ENCODE assay signal across 18 cellular contexts in genomic region chr19:19109601-19110000, GRCh38. TPM values are rescaled to one million over a fixed set of nuclear protein-coding genes. Genes with fewer than 3 reads are reported as not detected.
DNase-seq lines count a peak whose midpoint lies in the region; ATAC-seq and TF ChIP-seq lines count a peak whose summit lies in the region.
"Had no signal": no experiment of that assay in that cellular context is flagged by ENCODE, and none has a peak within 500 bp of the region (broad histone marks: within the 10 kb centered on the region; RNA-seq: fewer than 3 reads in every experiment).

No MANE protein-coding gene starts in this region.

- H3K4me2 ChIP-seq in HCT116 (ENCODE audit: low read length) (peak overlapping the region; percentile 41; the same call in 1 of the 2 replicates), H9 (ENCODE audit: insufficient read depth, insufficient read length, low read length) (no peak overlapping the region)
- H3K4me2 ChIP-seq: KMS-11 had no signal

- no peak overlapping the region for H3K14ac ChIP-seq in H9 (ENCODE audit: insufficient read depth, low read length)

- no peaks in the 10 kb centered on the region for H3K9me2 ChIP-seq in HCT116 (ENCODE audit: insufficient read depth)

- H3K9me3 ChIP-seq in HCT116 (ENCODE audit: control insufficient read depth in 1 of 2, insufficient read depth in 1 of 2, low read depth in 1 of 2, low read length in 2 of 2) (no peaks in the 10 kb centered on the region), H9 (ENCODE audit: control insufficient read depth, low read depth, low read length) (no peaks in the 10 kb centered on the region)
- H3K9me3 ChIP-seq: SJCRH30 had no signal

- H3K23me2 ChIP-seq in H9 (ENCODE audit: insufficient read length, low read depth, low read length, poor library complexity, severe bottlenecking): peaks cover 12% of the 10 kb centered on the region

- TF ChIP-seq CTCF in HCT116 (IDR thresholded peaks at IDR 0.05 in 2 of 3, conservative IDR thresholded peaks at IDR 0.05 in 1 of 3; ENCODE audit: borderline replicate concordance in 1 of 3, insufficient read depth in 1 of 3, low read depth in 2 of 3, low read length in 2 of 3) (no peak), nephron (IDR thresholded peaks at IDR 0.05; ENCODE audit: unreplicated experiment in 3 of 3) (no peak), H9 (conservative IDR thresholded peaks at IDR 0.05) (no peak)

- H2BK15ac ChIP-seq in H9 (ENCODE audit: low read depth, low read length): no peak overlapping the region

- no peak overlapping the region for H2AK5ac ChIP-seq in H9 (ENCODE audit: insufficient read length, low read length)

- no peak overlapping the region for H2BK20ac ChIP-seq in H9 (ENCODE audit: low read depth, low read length, poor library complexity, severe bottlenecking)

- H3K27ac ChIP-seq in HCT116 (ENCODE audit: low read depth, low read length) (no peak overlapping the region), H9 (ENCODE audit: insufficient read length, low read depth, low read length) (no peak overlapping the region)
- H3K27ac ChIP-seq: KMS-11, SJCRH30, VCaP had no signal

- DNase-seq in HCT116 (ENCODE audit: low read depth, low spot score) (no peak), T-helper 2 cell (no peak), activated gamma-delta T cell treated with Interleukin-2 at 50 U/mL for 16 hours (no peak), H9 (no peak)
- no peak for DNase-seq in central memory CD8-positive, alpha-beta T cell (ENCODE audit: low spot score in 2 of 2)
- DNase-seq in stimulated activated naive CD8-positive, alpha-beta T cell treated with anti-CD3 and anti-CD28 coated beads, Interleukin-15, Interleukin-2, amounts not matched to agents 100 U/mL and 50 U/mL, for 24 hours: no peak
- DNase-seq: activated CD8-positive, alpha-beta memory T cell treated with anti-CD3 and anti-CD28 coated beads, Interleukin-2, amount 50 U/mL, for 4 hours; AML-193; amniotic stem cell; natural killer cell; NCI-H187 treated with DMSO at 0.1 percent for 48 hours; NCI-H446; SJCRH30; stimulated activated naive B cell treated with anti-CD40 and anti-IgM and Interleukin-4, amounts not matched to agents 10 μg/mL and 1 μg/mL and 100 μg/mL, for 72 hours had no signal

- H2BK120ac ChIP-seq in H9 (ENCODE audit: low read depth, low read length, poor library complexity, severe bottlenecking): no peak overlapping the region

- no peak overlapping the region for H2BK5ac ChIP-seq in H9 (ENCODE audit: insufficient read length, low read length)

- no peak for TF ChIP-seq RAD21 in HCT116 (IDR thresholded peaks at IDR 0.05; ENCODE audit: low read depth)

- H3K79me2 ChIP-seq in HCT116 (ENCODE audit: insufficient read depth, low read length): no peaks in the 10 kb centered on the region
- no peaks in the 10 kb centered on the region for H3K79me2 ChIP-seq in H9 (ENCODE audit: insufficient read depth, low read length)

- CTCF ChIA-PET in HCT116 (lab: Charles Lee): no interaction called here

- H3K4me1 Mint-ChIP-seq in central memory CD8-positive, alpha-beta T cell: peaks cover 5% of the 10 kb centered on the region
- peaks cover 37% of the 10 kb centered on the region for H3K4me1 Mint-ChIP-seq in nephron
- H3K4me1 Mint-ChIP-seq in H9: peaks cover 30 to 42% of the 10 kb centered on the region in 2 experiments

- no peak overlapping the region for H3K56ac ChIP-seq in H9 (ENCODE audit: insufficient read length, low read depth, low read length)

- no peak overlapping the region for H4K91ac ChIP-seq in H9 (ENCODE audit: insufficient read length, low read depth, low read length)

- H3K23ac ChIP-seq in H9 (ENCODE audit: insufficient read length, low read depth, low read length): no peak overlapping the region

- no CpG with 5 or more reads among the region's 9 CpGs for WGBS in H9 (ENCODE audit: extremely low coverage, insufficient read length, low lambda C conversion rate)

- H3K27ac Mint-ChIP-seq in central memory CD8-positive, alpha-beta T cell (ENCODE audit: low read depth): peak overlapping the region; percentile 19
- H3K27ac Mint-ChIP-seq in nephron: no peak overlapping the region
- no peak overlapping the region for H3K27ac Mint-ChIP-seq in H9
- H3K27ac Mint-ChIP-seq: activated T-helper 2 cell treated with anti-CD3 and anti-CD28 coated beads, Interferon-gamma antibody, Interleukin-2, Interleukin-4, amounts not matched to agents 10 μg/mL and 5 μg/mL and 100 μg/mL, durations not matched to agents 14 hours and 24 hours and 36 hours; stimulated activated naive B cell treated with anti-CD40 and anti-IgM and Interleukin-4, amounts not matched to agents 10 μg/mL and 1 μg/mL and 100 μg/mL, for 72 hours had no signal

- no peaks in the 10 kb centered on the region for H3K36me3 ChIP-seq in HCT116 (ENCODE audit: control insufficient read depth in 1 of 2, insufficient read depth in 2 of 2, low read length in 2 of 2)
- H3K36me3 ChIP-seq: SJCRH30 had no signal

- POLR2A ChIA-PET in HCT116 (lab: Charles Lee): no interaction called here

- no peaks in the 10 kb centered on the region for H3K9me3 Mint-ChIP-seq in central memory CD8-positive, alpha-beta T cell
- H3K9me3 Mint-ChIP-seq in nephron (no peaks in the 10 kb centered on the region), H9 (no peaks in the 10 kb centered on the region)
- H3K9me3 Mint-ChIP-seq: activated T-helper 2 cell treated with anti-CD3 and anti-CD28 coated beads, Interferon-gamma antibody, Interleukin-2, Interleukin-4, amounts not matched to agents 10 μg/mL and 5 μg/mL and 100 μg/mL, durations not matched to agents 14 hours and 24 hours and 36 hours; natural killer cell; stimulated activated naive B cell treated with anti-CD40 and anti-IgM and Interleukin-4, amounts not matched to agents 10 μg/mL and 1 μg/mL and 100 μg/mL, for 72 hours had no signal

- no peaks in the 10 kb centered on the region for H3K27me3 Mint-ChIP-seq in central memory CD8-positive, alpha-beta T cell
- peaks cover 15% of the 10 kb centered on the region for H3K27me3 Mint-ChIP-seq in nephron (ENCODE audit: low read depth)
- H3K27me3 Mint-ChIP-seq in H9 (ENCODE audit: low read depth): peaks cover 46% of the 10 kb centered on the region
- H3K27me3 Mint-ChIP-seq: stimulated activated naive B cell treated with anti-CD40 and anti-IgM and Interleukin-4, amounts not matched to agents 10 μg/mL and 1 μg/mL and 100 μg/mL, for 72 hours had no signal

- H3K36me3 Mint-ChIP-seq in central memory CD8-positive, alpha-beta T cell (ENCODE audit: insufficient read depth): peaks cover 12% of the 10 kb centered on the region
- H3K36me3 Mint-ChIP-seq in nephron (ENCODE audit: low read depth) (peaks cover 5% of the 10 kb centered on the region), H9 (ENCODE audit: insufficient read depth in 1 of 3, low read depth in 3 of 3) (peaks cover 0 to 7% (median 5%) of the 10 kb centered on the region in 3 experiments; a peak in 4 of 7 replicates)
- H3K36me3 Mint-ChIP-seq: natural killer cell had no signal

- no peak overlapping the region for H3K4ac ChIP-seq in H9 (ENCODE audit: low read depth, low read length)

- H3K4me1 ChIP-seq in HCT116 (ENCODE audit: control insufficient read depth in 1 of 2, insufficient read depth in 2 of 2, low read length in 2 of 2): peaks cover 24 to 43% of the 10 kb centered on the region in 2 experiments
- H3K4me1 ChIP-seq in H9 (ENCODE audit: insufficient read depth, low read length): no peaks in the 10 kb centered on the region; the same call in 1 of the 2 replicates

- no peak overlapping the region for H2BK12ac ChIP-seq in H9 (ENCODE audit: insufficient read length, low read depth, low read length)

- no peak overlapping the region for H3K4me3 Mint-ChIP-seq in central memory CD8-positive, alpha-beta T cell
- peak overlapping the region; percentile 31 to 54 (median 51) for H3K4me3 Mint-ChIP-seq in nephron
- peak overlapping the region in 1 of 2 experiments; percentile 33; a peak in 1 of 5 replicates for H3K4me3 Mint-ChIP-seq in H9

- no peak overlapping the region for H4K5ac ChIP-seq in H9 (ENCODE audit: insufficient read length, low read depth, low read length)

- intact Hi-C loops in HCT116 (cut with micrococcal nuclease): no loop called here

- H2AFZ ChIP-seq in HCT116 (ENCODE audit: low read depth, low read length, poor library complexity, severe bottlenecking) (no peak overlapping the region), H9 (ENCODE audit: low read length) (no peak overlapping the region)

- H4K8ac ChIP-seq in H9 (replicated peaks; ENCODE audit: insufficient read length, low read depth, low read length): no peak overlapping the region

- H3K79me1 ChIP-seq in H9 (ENCODE audit: insufficient read depth, low read depth, low read length, poor library complexity, severe bottlenecking): no peaks in the 10 kb centered on the region

- H3K27me3 ChIP-seq in HCT116 (ENCODE audit: insufficient read depth, low read length): no peaks in the 10 kb centered on the region
- H3K27me3 ChIP-seq in H9 (ENCODE audit: insufficient read depth, low read length): no peaks in the 10 kb centered on the region
- H3K27me3 ChIP-seq: SJCRH30 had no signal

- no peak for ATAC-seq in HCT116
- no peak for ATAC-seq in central memory CD8-positive, alpha-beta T cell (replicated peaks; ENCODE audit: extremely low read depth, poor library complexity, severe bottlenecking)
- no peak for ATAC-seq in stimulated activated naive CD8-positive, alpha-beta T cell treated with anti-CD3 and anti-CD28 coated beads, Interleukin-15, Interleukin-2, amounts not matched to agents 100 U/mL and 50 U/mL, for 24 hours

- H3K9ac ChIP-seq in HCT116 (ENCODE audit: low read length) (no peak overlapping the region; the same call in 1 of the 2 replicates), H9 (ENCODE audit: extremely low read depth, insufficient read length, low read length) (no peak overlapping the region)
- H3K9ac ChIP-seq: KMS-11 had no signal

- H3K18ac ChIP-seq in H9 (ENCODE audit: insufficient read length, low read depth, low read length): no peak overlapping the region

- H4K20me1 ChIP-seq in HCT116 (ENCODE audit: insufficient read depth) (no peaks in the 10 kb centered on the region), H9 (ENCODE audit: control insufficient read depth, insufficient read depth, insufficient read length) (no peaks in the 10 kb centered on the region)

- RAD21 ChIA-PET in HCT116 (lab: Charles Lee; ENCODE audit: low non-redundant PET in 1 of 2, low total read pairs in 2 of 2, uncharacterized antibody in 2 of 2, unreplicated experiment in 2 of 2): no interaction called here

- no peak overlapping the region for H3K4me3 ChIP-seq in HCT116 (replicated peaks in 1 of 2; ENCODE audit: low read depth in 1 of 2, low read length in 2 of 2)
- H3K4me3 ChIP-seq: SJCRH30 had no signal

- BruUV-seq in HCT116 (replicated peaks; lab: Mats Ljungman, UMichigan): no TSS peak

- TF ChIP-seq POLR2A in HCT116 (IDR thresholded peaks at IDR 0.05; ENCODE audit: borderline replicate concordance, extremely low read depth, insufficient read depth, insufficient read length): no peak

- H3T11ph ChIP-seq in H9 (ENCODE audit: low read length): no peak overlapping the region

TF ChIP-seq in HCT116, 20 proteins besides CTCF, POLR2A, EP300 and RAD21 (continues in another document):
- TF ChIP-seq POLR2AphosphoS5 (IDR thresholded peaks at IDR 0.05; ENCODE audit: low read depth, low read length): no peak
- TF ChIP-seq SP1 (IDR thresholded peaks at IDR 0.05; ENCODE audit: low read depth): no peak
- no peak for TF ChIP-seq ZFX (IDR thresholded peaks at IDR 0.05)

RNA-seq across cellular contexts. Expression of gene TMEM161A, which starts 28.7 kb away (rescaled TPM):
- total RNA-seq in HCT116 (2021; ENCODE audit: unreplicated experiment) (76.0 TPM), H9 (2021) (40.9 and 41.7 TPM in 2 replicates)
- polyA plus RNA-seq in HCT116 (2012): 78.5 and 87.5 TPM in 2 replicates

RNA-seq across cellular contexts. Expression of gene SLC25A42, which starts 45.8 kb away (rescaled TPM):
- total RNA-seq in HCT116 (2021; ENCODE audit: unreplicated experiment): 10.2 TPM
- polyA plus RNA-seq in HCT116 (2012): 8.2 and 8.6 TPM in 2 replicates
- 3.6 and 3.7 TPM in 2 replicates for total RNA-seq in H9 (2021)
